34 cellular contexts compared by ENCODE assay signal in genomic region chr1:119071321-119071720, GRCh38.
"Had no signal": no experiment of that assay in that cellular context is flagged by ENCODE, and none has a peak within 500 bp of the region (broad histone marks: within the 10 kb centered on the region; RNA-seq: fewer than 3 reads in every experiment).

No MANE protein-coding gene starts in this region.

- H3K4me1 ChIP-seq: ascending aorta, body of pancreas had no signal

- DNase-seq: activated effector memory CD4-positive, alpha-beta T cell treated with anti-CD3 and anti-CD28 coated beads, Interleukin-2, amount 50 U/mL, for 16 hours; activated effector memory CD4-positive, alpha-beta T cell treated with Interleukin-2 at 50 U/mL for 16 hours; activated gamma-delta T cell; activated gamma-delta T cell treated with Interleukin-2 at 50 U/mL for 16 hours; activated naive CD4-positive, alpha-beta T cell; activated naive CD4-positive, alpha-beta T cell treated with anti-CD3 and anti-CD28 coated beads for 36 hours; activated naive CD4-positive, alpha-beta T cell treated with anti-CD3 and anti-CD28 coated beads, Interleukin-2, amount 10 ng/mL, durations not matched to agents 7 days and 5 days; activated naive CD4-positive, alpha-beta T cell treated with anti-CD3 and anti-CD28 coated beads, Interleukin-2, amount 50 U/mL, for 16 hours; activated naive CD4-positive, alpha-beta T cell treated with Interleukin-2 at 50 U/mL for 16 hours; activated naive CD8-positive, alpha-beta T cell treated with anti-CD3 and anti-CD28 coated beads for 36 hours; activated naive CD8-positive, alpha-beta T cell treated with anti-CD3 and anti-CD28 coated beads, Interleukin-2, amount 10 ng/mL, durations not matched to agents 7 days and 5 days; activated naive CD8-positive, alpha-beta T cell treated with anti-CD3 and anti-CD28 coated beads, Interleukin-2, amount 50 U/mL, for 24 hours; activated T-cell treated with anti-CD3 and anti-CD28 coated beads, Interleukin-2, amount 50 U/mL, for 1 hour; activated T-cell treated with anti-CD3 and anti-CD28 coated beads, Interleukin-2, amount 50 U/mL, for 24 hours; activated T-cell treated with anti-CD3 and anti-CD28 coated beads, Interleukin-2, amount 50 U/mL, for 4 hours; activated T-cell treated with anti-CD3 and anti-CD28 coated beads, Interleukin-2, amount 50 U/mL, for 48 hours; activated T-cell treated with anti-CD3 and anti-CD28 coated beads, Interleukin-2, amount 50 U/mL, for 72 hours; adrenal gland; amniotic stem cell; amygdala; anterior cingulate cortex; aorta; body of pancreas; brain microvascular endothelial cell; caudate nucleus; central memory CD4-positive, alpha-beta T cell; cerebellar nuclear complex had no signal

- H3K4me3 ChIP-seq: adrenal gland, ascending aorta, body of pancreas, breast epithelium, cardiac muscle cell had no signal

- H3K36me3 ChIP-seq: adrenal gland, ascending aorta, brain microvascular endothelial cell, breast epithelium, cardiac muscle cell had no signal

- H3K27ac ChIP-seq: adrenal gland, ascending aorta, body of pancreas, brain microvascular endothelial cell, breast epithelium, cardiac muscle cell had no signal

- H3K9me3 ChIP-seq: adrenal gland, ascending aorta, body of pancreas, breast epithelium had no signal

- FAIRE-seq: astrocyte, bronchial epithelial cell had no signal

- H3K27me3 ChIP-seq: adrenal gland, ascending aorta, body of pancreas, brain microvascular endothelial cell, breast epithelium, cardiac muscle cell had no signal

- ATAC-seq: activated naive CD4-positive, alpha-beta T cell treated with anti-CD3 and anti-CD28 coated beads, Interleukin-2, amount 50 U/mL, for 72 hours; activated naive CD8-positive, alpha-beta T cell treated with anti-CD3 and anti-CD28 coated beads, Interleukin-2, amount 50 U/mL, for 24 hours; activated T-cell treated with anti-CD3 and anti-CD28 coated beads, Interleukin-2, amount 50 U/mL, for 4 hours; activated T-cell treated with anti-CD3 and anti-CD28 coated beads, Interleukin-2, amount 50 U/mL, for 72 hours; activated T-helper 17 cell treated with anti-CD3 and anti-CD28 coated beads, Interleukin-2, amount 50 U/mL, for 72 hours; body of pancreas had no signal
